1 cellular context compared by ENCODE assay signal in the genomic region with DNA sequence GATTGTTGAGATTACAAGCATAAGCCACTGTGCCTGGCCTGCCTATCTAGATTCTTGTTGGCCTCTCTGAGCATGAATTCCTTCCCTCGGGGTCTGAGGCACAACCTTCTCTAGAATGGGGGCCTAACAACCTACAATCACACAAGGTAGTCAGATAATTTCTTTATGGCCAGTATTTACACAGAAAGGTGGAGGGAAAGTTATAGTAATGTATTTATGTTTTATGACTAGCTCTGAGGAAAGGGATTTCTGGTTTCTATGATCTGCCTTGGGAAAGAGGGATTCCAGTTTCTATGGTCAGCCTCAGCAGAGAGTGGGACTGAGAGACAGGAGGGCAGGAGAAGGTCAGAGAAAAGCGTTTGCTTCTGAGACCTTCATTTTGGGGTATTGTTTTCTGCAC.
TF ChIP-seq lines count a peak whose summit lies in the region.

No MANE protein-coding gene starts in this region.

TF ChIP-seq in GM12878, 131 proteins besides CTCF, POLR2A, EP300 and RAD21 (continued from another document):
- TF ChIP-seq, protein P1, sequence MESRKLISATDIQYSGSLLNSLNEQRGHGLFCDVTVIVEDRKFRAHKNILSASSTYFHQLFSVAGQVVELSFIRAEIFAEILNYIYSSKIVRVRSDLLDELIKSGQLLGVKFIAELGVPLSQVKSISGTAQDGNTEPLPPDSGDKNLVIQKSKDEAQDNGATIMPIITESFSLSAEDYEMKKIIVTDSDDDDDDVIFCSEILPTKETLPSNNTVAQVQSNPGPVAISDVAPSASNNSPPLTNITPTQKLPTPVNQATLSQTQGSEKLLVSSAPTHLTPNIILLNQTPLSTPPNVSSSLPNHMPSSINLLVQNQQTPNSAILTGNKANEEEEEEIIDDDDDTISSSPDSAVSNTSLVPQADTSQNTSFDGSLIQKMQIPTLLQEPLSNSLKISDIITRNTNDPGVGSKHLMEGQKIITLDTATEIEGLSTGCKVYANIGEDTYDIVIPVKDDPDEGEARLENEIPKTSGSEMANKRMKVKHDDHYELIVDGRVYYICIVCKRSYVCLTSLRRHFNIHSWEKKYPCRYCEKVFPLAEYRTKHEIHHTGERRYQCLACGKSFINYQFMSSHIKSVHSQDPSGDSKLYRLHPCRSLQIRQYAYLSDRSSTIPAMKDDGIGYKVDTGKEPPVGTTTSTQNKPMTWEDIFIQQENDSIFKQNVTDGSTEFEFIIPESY (IDR thresholded peaks at IDR 0.05) = no peak
- TF ChIP-seq YBX1 (IDR thresholded peaks at IDR 0.05) (no peak), SREBF2 (IDR thresholded peaks at IDR 0.05; ENCODE audit: low read length) (no peak), CUX1 (IDR thresholded peaks at IDR 0.05; ENCODE audit: insufficient replicate concordance, low read depth, low read length) (no peak), ATF7 (IDR thresholded peaks at IDR 0.05; ENCODE audit: low read depth) (no peak), TCF3 (IDR thresholded peaks at IDR 0.05; ENCODE audit: borderline replicate concordance, insufficient read depth, low read depth, low read length) (no peak), BMI1 (IDR thresholded peaks at IDR 0.05; ENCODE audit: borderline replicate concordance) (no peak), TAF1 (IDR thresholded peaks at IDR 0.05; ENCODE audit: borderline replicate concordance, low read depth, low read length) (no peak), MYB (IDR thresholded peaks at IDR 0.05; ENCODE audit: borderline replicate concordance, low read depth, low read length) (no peak), BRCA1 (IDR thresholded peaks at IDR 0.05; ENCODE audit: low read depth, low read length) (no peak), FOS (IDR thresholded peaks at IDR 0.05; ENCODE audit: borderline replicate concordance, extremely low read depth, insufficient read length) (no peak)
